10 cellular contexts compared by ENCODE assay signal in genomic region chr9:137126786-137127185, GRCh38. TPM values are rescaled to one million over a fixed set of nuclear protein-coding genes. Genes with fewer than 3 reads are reported as not detected.
DNase-seq lines count a peak whose midpoint lies in the region; ATAC-seq, FAIRE-seq and TF ChIP-seq lines count a peak whose summit lies in the region.
"Had no signal": no experiment of that assay in that cellular context is flagged by ENCODE, and none has a peak within 500 bp of the region (broad histone marks: within the 10 kb centered on the region; RNA-seq: fewer than 3 reads in every experiment).

No MANE protein-coding gene starts in this region.

- FAIRE-seq in astrocyte (lab: Jason Lieb, UNC): no peak
- FAIRE-seq: frontal cortex had no signal

- H2AFZ ChIP-seq in Karpas-422 (ENCODE audit: low read length) (no peak overlapping the region), astrocyte (ENCODE audit: low read depth, low read length) (no peak overlapping the region)

- no peaks in the 10 kb centered on the region for H4K20me1 ChIP-seq in Karpas-422 (ENCODE audit: insufficient read depth, low read depth, low read length)
- H4K20me1 ChIP-seq in astrocyte (ENCODE audit: insufficient read depth, low read length): peaks cover 32% of the 10 kb centered on the region

- H3K9me3 ChIP-seq in Caco-2: no peaks in the 10 kb centered on the region
- H3K9me3 ChIP-seq in Karpas-422 (ENCODE audit: low read length): no peaks in the 10 kb centered on the region
- H3K9me3 ChIP-seq in astrocyte (ENCODE audit: insufficient read depth, low read depth, low read length): no peaks in the 10 kb centered on the region

- no peak for TF ChIP-seq CTCF in Caco-2 (IDR thresholded peaks at IDR 0.05; ENCODE audit: insufficient read depth in 1 of 2, low read depth in 1 of 2, low read length in 1 of 2, severe bottlenecking in 1 of 2, unreplicated experiment in 1 of 2)
- TF ChIP-seq CTCF in astrocyte (IDR thresholded peaks at IDR 0.05; ENCODE audit: insufficient read depth, low read depth, low read length): no peak
- TF ChIP-seq CTCF in nephron (IDR thresholded peaks at IDR 0.05; ENCODE audit: unreplicated experiment in 3 of 3): no peak
- TF ChIP-seq CTCF in foreskin fibroblast (IDR thresholded peaks at IDR 0.05; ENCODE audit: low read depth, low read length): no peak

- no peaks in the 10 kb centered on the region for H3K27me3 ChIP-seq in Caco-2 (replicated peaks; ENCODE audit: control insufficient read depth, insufficient read depth, low read length)
- H3K27me3 ChIP-seq in Karpas-422 (ENCODE audit: low read length): no peaks in the 10 kb centered on the region
- H3K27me3 ChIP-seq in astrocyte (ENCODE audit: insufficient read depth, low read length): no peaks in the 10 kb centered on the region

- no peaks in the 10 kb centered on the region for H3K36me3 ChIP-seq in Caco-2 (ENCODE audit: control insufficient read depth, insufficient read depth, low read length)
- H3K36me3 ChIP-seq in Karpas-422 (ENCODE audit: insufficient read depth, low read length): no peaks in the 10 kb centered on the region
- no peaks in the 10 kb centered on the region for H3K36me3 ChIP-seq in astrocyte (ENCODE audit: insufficient read depth, low read length)

- peak overlapping the region; percentile 97 for H3K9ac ChIP-seq in Karpas-422 (ENCODE audit: low read length)
- H3K9ac ChIP-seq in astrocyte (ENCODE audit: low read length): no peak overlapping the region

- H3K4me1 Mint-ChIP-seq in Caco-2 (ENCODE audit: low read depth, unreplicated experiment): peaks cover 21% of the 10 kb centered on the region
- H3K4me1 Mint-ChIP-seq in astrocyte (ENCODE audit: low read depth, unreplicated experiment): peaks cover 23% of the 10 kb centered on the region
- peaks cover 23% of the 10 kb centered on the region for H3K4me1 Mint-ChIP-seq in nephron

- H3K4me1 ChIP-seq in Caco-2 (0 out of 2 replicates have a peak, but pooled peaks cover 9% of the 10 kb centered on the region), Karpas-422 (ENCODE audit: low read length) (peaks cover 47% of the 10 kb centered on the region), astrocyte (ENCODE audit: insufficient read depth, low read length) (peaks cover 20% of the 10 kb centered on the region)

- H3K4me2 ChIP-seq in Karpas-422 (ENCODE audit: low read depth, low read length, poor library complexity, severe bottlenecking) (peak overlapping the region; percentile 68), astrocyte (ENCODE audit: low read length) (peak overlapping the region; percentile 90)

- H3K4me3 ChIP-seq in Caco-2 (ENCODE audit: low read depth, low read length): peak overlapping the region; percentile 40
- H3K4me3 ChIP-seq in Karpas-422 (ENCODE audit: low read length): peak overlapping the region; percentile 79
- no peak overlapping the region for H3K4me3 ChIP-seq in astrocyte (ENCODE audit: insufficient read depth, low read depth, low read length)
- H3K4me3 ChIP-seq in foreskin fibroblast (ENCODE audit: low read depth in 1 of 2, low read length in 2 of 2): no peak overlapping the region

- intact Hi-C loops in Caco-2 (cut with micrococcal nuclease; ENCODE audit: unreplicated experiment): loop anchor here (5.0 kb wide), 1 partner anchor 41 kb away; no protein-coding TSS in a partner anchor

- H3K27me3 Mint-ChIP-seq in Caco-2 (ENCODE audit: insufficient read depth, unreplicated experiment): no peaks in the 10 kb centered on the region
- H3K27me3 Mint-ChIP-seq in astrocyte (ENCODE audit: low read depth, unreplicated experiment): no peaks in the 10 kb centered on the region
- peaks cover 9% of the 10 kb centered on the region for H3K27me3 Mint-ChIP-seq in nephron (ENCODE audit: low read depth)

- H3K9me2 ChIP-seq in Karpas-422 (replicated peaks; ENCODE audit: insufficient read depth, low read length): no peaks in the 10 kb centered on the region

- CTCF ChIA-PET in Caco-2 (lab: Charles Lee): interaction anchor here (1.1 kb wide), 1 partner anchor 74 kb away, joined by 3 read pairs; the partner anchor contains the start of gene TPRN

- POLR2A ChIA-PET in Caco-2 (lab: Charles Lee): interaction anchor here (1.5 kb wide), 1 partner anchor 114 kb away, joined by 6 read pairs; the partner anchor contains the start of gene TUBB4B

- DNase-seq in Caco-2 (no peak), Karpas-422 (peak; percentile 63), astrocyte (ENCODE audit: low read depth) (no peak), foreskin fibroblast (no peak)
- DNase-seq: GOT3, NCI-H774 had no signal

- peak overlapping the region; percentile 89 for H3K27ac Mint-ChIP-seq in Caco-2 (ENCODE audit: unreplicated experiment)
- no peak overlapping the region for H3K27ac Mint-ChIP-seq in astrocyte (ENCODE audit: unreplicated experiment)
- H3K27ac Mint-ChIP-seq in nephron: peak overlapping the region in 1 of 3 experiments; percentile 4

- BruUV-seq in Caco-2 (replicated peaks; lab: Mats Ljungman, UMichigan): no TSS peak

- H3K27ac ChIP-seq in Karpas-422 (ENCODE audit: low read length): peak overlapping the region; percentile 88
- H3K27ac ChIP-seq in astrocyte (ENCODE audit: low read depth, low read length): no peak overlapping the region

- H3K79me2 ChIP-seq in Karpas-422 (ENCODE audit: low read length) (peaks cover 38% of the 10 kb centered on the region), astrocyte (ENCODE audit: insufficient read depth, low read length) (peaks cover 39% of the 10 kb centered on the region)

- H3K9me3 Mint-ChIP-seq in Caco-2 (ENCODE audit: unreplicated experiment): no peaks in the 10 kb centered on the region
- H3K9me3 Mint-ChIP-seq in astrocyte (ENCODE audit: unreplicated experiment): no peaks in the 10 kb centered on the region
- H3K9me3 Mint-ChIP-seq in nephron: no peaks in the 10 kb centered on the region

- H3K36me3 Mint-ChIP-seq in Caco-2 (ENCODE audit: insufficient read depth, unreplicated experiment) (peaks cover 10% of the 10 kb centered on the region), astrocyte (ENCODE audit: low read depth, unreplicated experiment) (peaks cover 1% of the 10 kb centered on the region), nephron (ENCODE audit: low read depth) (no peaks in the 10 kb centered on the region)

- ATAC-seq in GM21717 (IDR thresholded peaks at IDR 0.05; ENCODE audit: unreplicated experiment) (no peak), GM21390 (IDR thresholded peaks at IDR 0.05; ENCODE audit: unreplicated experiment) (no peak)

- H3K4me3 Mint-ChIP-seq in Caco-2 (ENCODE audit: unreplicated experiment) (peak overlapping the region; percentile 82), astrocyte (ENCODE audit: unreplicated experiment) (peak overlapping the region; percentile 58), nephron (peak overlapping the region in 2 of 3 experiments; percentile 62 to 89)

RNA-seq across cellular contexts. Expression of gene GRIN1, which starts 12.2 kb away (rescaled TPM):
- total RNA-seq in Caco-2 (2022): 1.9 and 3.7 TPM in 2 replicates
- not detected in 2 replicates for total RNA-seq in Karpas-422 (2014; rRNA removed; shearing (Covaris generic); ENCODE audit: low replicate concordance)
- 0.18 TPM in 1 of 2 replicates, not detected in the other for total RNA-seq in astrocyte

RNA-seq across cellular contexts. Expression of gene DPP7, which starts 12.3 kb away (rescaled TPM):
- total RNA-seq in Caco-2 (2022) (230 and 247 TPM in 2 replicates), astrocyte (53.8 and 68.7 TPM in 2 replicates)
- total RNA-seq in Karpas-422 (2014; rRNA removed; shearing (Covaris generic); ENCODE audit: low replicate concordance): 114 and 237 TPM in 2 replicates

RNA-seq across cellular contexts. Expression of gene MAN1B1, which starts 40.0 kb away (rescaled TPM):
- total RNA-seq in Caco-2 (2022) (57.7 and 58.0 TPM in 2 replicates), astrocyte (69.2 and 89.0 TPM in 2 replicates)
- 28.9 and 58.1 TPM in 2 replicates for total RNA-seq in Karpas-422 (2014; rRNA removed; shearing (Covaris generic); ENCODE audit: low replicate concordance)

RNA-seq across cellular contexts. Expression of gene LRRC26, which starts 43.1 kb away (rescaled TPM):
- total RNA-seq in Caco-2 (2022): 2.9 and 3.0 TPM in 2 replicates
- not detected in 2 replicates for total RNA-seq in Karpas-422 (2014; rRNA removed; shearing (Covaris generic); ENCODE audit: low replicate concordance)
- total RNA-seq in astrocyte: not detected in 2 replicates

RNA-seq across cellular contexts. Expression of gene TMEM210, which starts 45.1 kb away (rescaled TPM):
- total RNA-seq in Caco-2 (2022) (0.70 TPM in 1 of 2 replicates, not detected in the other), astrocyte (not detected in 2 replicates)
- not detected in 2 replicates for total RNA-seq in Karpas-422 (2014; rRNA removed; shearing (Covaris generic); ENCODE audit: low replicate concordance)
- total RNA-seq: frontal cortex had no signal

Comparison
In these comparisons a context has a peak if more than half of its experiments do, and no peak if none do; other contexts are left out.
1. H3K4me3 ChIP-seq: peak in Caco-2 (single experiment) and Karpas-422 (single experiment); none in astrocyte (single experiment) and foreskin fibroblast (0 of 2).
2. Peak in every context shown above with its lines, with median percentiles within 50 percentile points of each other: H3K4me3 Mint-ChIP-seq.